ENCODE assay signal across 19 cellular contexts in the genomic region with DNA sequence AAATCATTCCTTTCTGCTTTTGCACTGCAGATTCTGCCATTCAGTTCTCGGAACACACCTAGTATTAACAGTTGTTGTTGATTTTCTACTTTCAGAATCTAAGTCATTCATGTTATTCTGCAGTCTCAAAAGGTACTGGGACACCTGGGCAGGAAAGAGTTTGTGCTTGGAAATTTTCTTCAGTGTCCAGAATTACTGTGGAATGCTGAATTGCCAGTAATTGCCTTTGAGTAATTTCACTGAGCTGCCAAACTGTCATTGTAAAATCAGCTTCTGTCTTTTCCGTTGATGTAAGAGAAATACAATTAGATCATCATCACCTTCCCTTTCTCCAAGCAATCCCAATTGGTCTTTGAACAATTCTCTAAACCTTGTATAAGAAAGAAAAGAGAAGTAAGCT.
DNase-seq lines count a peak whose midpoint lies in the region; ATAC-seq and TF ChIP-seq lines count a peak whose summit lies in the region.
"Had no signal": no experiment of that assay in that cellular context is flagged by ENCODE, and none has a peak within 500 bp of the region (broad histone marks: within the 10 kb centered on the region; RNA-seq: fewer than 3 reads in every experiment).

No MANE protein-coding gene starts in this region.

- no peak for TF ChIP-seq CTCF in RWPE2 (IDR thresholded peaks at IDR 0.05; ENCODE audit: poor library complexity, severe bottlenecking)
- TF ChIP-seq CTCF in esophagus muscularis mucosa (IDR thresholded peaks at IDR 0.05): no peak
- TF ChIP-seq CTCF in neural cell (IDR thresholded peaks at IDR 0.05; ENCODE audit: poor library complexity, severe bottlenecking): no peak

- TF ChIP-seq RAD21 in neural cell (conservative IDR thresholded peaks at IDR 0.05): no peak

- 63% methylated on average over 2 of the region's 2 CpGs for WGBS in esophagus muscularis mucosa

- H4K20me1 ChIP-seq in neural cell (ENCODE audit: insufficient read depth): no peaks in the 10 kb centered on the region

- peak overlapping the region; percentile 28 for H3K4me2 ChIP-seq in neural cell (ENCODE audit: low read length)

- H3K27ac ChIP-seq in ACC112 (ENCODE audit: low read depth, low read length) (0 out of 2 replicates have a peak overlapping the region, but pooled peaks have one; percentile 74), RWPE2 (ENCODE audit: poor library complexity, severe bottlenecking) (peak overlapping the region; percentile 26), esophagus muscularis mucosa (replicated peaks in 1 of 4) (peak overlapping the region; percentile 34 to 73 (median 66)), neural cell (ENCODE audit: low read length) (peak overlapping the region; percentile 67)
- H3K27ac ChIP-seq in effector memory CD4-positive, alpha-beta T cell (ENCODE audit: insufficient read depth, low read length, poor library complexity, severe bottlenecking): no peak overlapping the region
- H3K27ac ChIP-seq: RWPE1, SJSA1 had no signal

- H2AFZ ChIP-seq in ACC112 (ENCODE audit: low read length, unreplicated experiment): no peak overlapping the region
- H2AFZ ChIP-seq in neural cell (ENCODE audit: low read depth, low read length): no peak overlapping the region

- H3K79me2 ChIP-seq in ACC112 (ENCODE audit: control insufficient read depth, insufficient read depth, low read length, unreplicated experiment) (no peaks in the 10 kb centered on the region), neural cell (replicated peaks; ENCODE audit: insufficient read depth, low read length) (no peaks in the 10 kb centered on the region)

- H3K9me2 ChIP-seq in neural cell (ENCODE audit: insufficient read depth, low read length): no peaks in the 10 kb centered on the region

- no peak for DNase-seq in RWPE2 (ENCODE audit: low spot score)
- DNase-seq in esophagus muscularis mucosa (ENCODE audit: extremely low spot score): no peak
- DNase-seq in effector memory CD4-positive, alpha-beta T cell: no peak
- DNase-seq: 8988T, C1 segment of cervical spinal cord, DND-41, NCI-H1048, NCI-H1436 treated with DMSO at 0.1 percent for 48 hours, NCI-H2029 treated with DMSO at 0.1 percent for 48 hours, NCI-H748 treated with DMSO at 0.1 percent for 48 hours, PC-3 had no signal

- ATAC-seq in RWPE2 (ENCODE audit: low read depth) (no peak), GM21360 (IDR thresholded peaks at IDR 0.05; ENCODE audit: unreplicated experiment) (no peak), HG02763 (IDR thresholded peaks at IDR 0.05; ENCODE audit: unreplicated experiment) (no peak), HG03571 (IDR thresholded peaks at IDR 0.05; ENCODE audit: unreplicated experiment) (no peak)
- ATAC-seq: K562, PC-3 had no signal

- H3K4me1 ChIP-seq in ACC112 (ENCODE audit: control insufficient read depth, insufficient read depth, low read length, unreplicated experiment) (peaks cover 31% of the 10 kb centered on the region), RWPE2 (ENCODE audit: insufficient read depth, poor library complexity, severe bottlenecking) (peaks cover 7% of the 10 kb centered on the region), esophagus muscularis mucosa (peaks cover 0 to 23% (median 14%) of the 10 kb centered on the region in 4 donors)
- no peaks in the 10 kb centered on the region for H3K4me1 ChIP-seq in effector memory CD4-positive, alpha-beta T cell (ENCODE audit: control insufficient read depth, insufficient read depth, low read length, poor library complexity, severe bottlenecking)

- H3K4me3 ChIP-seq in ACC112 (ENCODE audit: low read depth, low read length) (no peak overlapping the region), RWPE2 (ENCODE audit: severe bottlenecking) (no peak overlapping the region), esophagus muscularis mucosa (no peak overlapping the region), neural cell (ENCODE audit: low read length) (peak overlapping the region; percentile 7)
- H3K4me3 ChIP-seq in effector memory CD4-positive, alpha-beta T cell (ENCODE audit: insufficient read depth, low read depth, low read length, poor library complexity, severe bottlenecking): no peak overlapping the region
- H3K4me3 ChIP-seq: K562, SJSA1 had no signal

- TF ChIP-seq EP300 in esophagus muscularis mucosa (IDR thresholded peaks at IDR 0.05) (no peak), neural cell (conservative IDR thresholded peaks at IDR 0.05; ENCODE audit: poor library complexity, severe bottlenecking) (peak; percentile 84)

- H3K27me3 ChIP-seq in ACC112 (ENCODE audit: insufficient read depth, low read length) (no peaks in the 10 kb centered on the region), RWPE2 (ENCODE audit: insufficient read depth, poor library complexity, severe bottlenecking) (no peaks in the 10 kb centered on the region), esophagus muscularis mucosa (no peaks in the 10 kb centered on the region), neural cell (ENCODE audit: insufficient read depth, low read depth, low read length) (no peaks in the 10 kb centered on the region)
- no peaks in the 10 kb centered on the region for H3K27me3 ChIP-seq in effector memory CD4-positive, alpha-beta T cell (replicated peaks; ENCODE audit: control insufficient read depth, insufficient read depth, low read length, poor library complexity, severe bottlenecking)
- H3K27me3 ChIP-seq: SJSA1 had no signal

- no peaks in the 10 kb centered on the region for H3K36me3 ChIP-seq in ACC112 (ENCODE audit: insufficient read depth, low read length)
- no peaks in the 10 kb centered on the region for H3K36me3 ChIP-seq in RWPE2 (ENCODE audit: low read depth)
- H3K36me3 ChIP-seq in esophagus muscularis mucosa: peaks cover 24 to 58% (median 36%) of the 10 kb centered on the region in 4 donors
- H3K36me3 ChIP-seq in neural cell (ENCODE audit: insufficient read depth, low read length): no peaks in the 10 kb centered on the region
- no peaks in the 10 kb centered on the region for H3K36me3 ChIP-seq in effector memory CD4-positive, alpha-beta T cell (ENCODE audit: control insufficient read depth, insufficient read depth, low read length)
- H3K36me3 ChIP-seq: SJSA1 had no signal

- H3K9ac ChIP-seq in neural cell (ENCODE audit: low read length): peak overlapping the region; percentile 8

- H3F3A ChIP-seq in neural cell (ENCODE audit: insufficient read depth, low read length, poor library complexity, severe bottlenecking): no peaks in the 10 kb centered on the region

- TF ChIP-seq POLR2A in esophagus muscularis mucosa (IDR thresholded peaks at IDR 0.05; ENCODE audit: low read depth): no peak

- intact Hi-C loops in esophagus muscularis mucosa (cut with DNase I): no loop called here

- H3K9me3 ChIP-seq in RWPE2 (ENCODE audit: severe bottlenecking) (no peaks in the 10 kb centered on the region), esophagus muscularis mucosa (no peaks in the 10 kb centered on the region), neural cell (ENCODE audit: low read length) (no peaks in the 10 kb centered on the region)
- no peaks in the 10 kb centered on the region for H3K9me3 ChIP-seq in effector memory CD4-positive, alpha-beta T cell (ENCODE audit: control insufficient read depth, low read length)
- H3K9me3 ChIP-seq: SJSA1 had no signal

TF ChIP-seq in neural cell, 6 proteins besides CTCF, POLR2A, EP300 and RAD21:
- peak; percentile 32 for TF ChIP-seq POLR2AphosphoS5 (IDR thresholded peaks at IDR 0.05)
- no peak for TF ChIP-seq EZH2 (IDR thresholded peaks at IDR 0.05; ENCODE audit: borderline replicate concordance, insufficient read depth, low read length, poor library complexity, severe bottlenecking)
- TF ChIP-seq, protein P1, sequence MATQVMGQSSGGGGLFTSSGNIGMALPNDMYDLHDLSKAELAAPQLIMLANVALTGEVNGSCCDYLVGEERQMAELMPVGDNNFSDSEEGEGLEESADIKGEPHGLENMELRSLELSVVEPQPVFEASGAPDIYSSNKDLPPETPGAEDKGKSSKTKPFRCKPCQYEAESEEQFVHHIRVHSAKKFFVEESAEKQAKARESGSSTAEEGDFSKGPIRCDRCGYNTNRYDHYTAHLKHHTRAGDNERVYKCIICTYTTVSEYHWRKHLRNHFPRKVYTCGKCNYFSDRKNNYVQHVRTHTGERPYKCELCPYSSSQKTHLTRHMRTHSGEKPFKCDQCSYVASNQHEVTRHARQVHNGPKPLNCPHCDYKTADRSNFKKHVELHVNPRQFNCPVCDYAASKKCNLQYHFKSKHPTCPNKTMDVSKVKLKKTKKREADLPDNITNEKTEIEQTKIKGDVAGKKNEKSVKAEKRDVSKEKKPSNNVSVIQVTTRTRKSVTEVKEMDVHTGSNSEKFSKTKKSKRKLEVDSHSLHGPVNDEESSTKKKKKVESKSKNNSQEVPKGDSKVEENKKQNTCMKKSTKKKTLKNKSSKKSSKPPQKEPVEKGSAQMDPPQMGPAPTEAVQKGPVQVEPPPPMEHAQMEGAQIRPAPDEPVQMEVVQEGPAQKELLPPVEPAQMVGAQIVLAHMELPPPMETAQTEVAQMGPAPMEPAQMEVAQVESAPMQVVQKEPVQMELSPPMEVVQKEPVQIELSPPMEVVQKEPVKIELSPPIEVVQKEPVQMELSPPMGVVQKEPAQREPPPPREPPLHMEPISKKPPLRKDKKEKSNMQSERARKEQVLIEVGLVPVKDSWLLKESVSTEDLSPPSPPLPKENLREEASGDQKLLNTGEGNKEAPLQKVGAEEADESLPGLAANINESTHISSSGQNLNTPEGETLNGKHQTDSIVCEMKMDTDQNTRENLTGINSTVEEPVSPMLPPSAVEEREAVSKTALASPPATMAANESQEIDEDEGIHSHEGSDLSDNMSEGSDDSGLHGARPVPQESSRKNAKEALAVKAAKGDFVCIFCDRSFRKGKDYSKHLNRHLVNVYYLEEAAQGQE (IDR thresholded peaks at IDR 0.05; ENCODE audit: borderline replicate concordance): peak; percentile 42
TF ChIP-seq in neural cell: peak in this region for 2.
